Comparison of ENCODE assay signal across 11 cellular contexts in the genomic region with DNA sequence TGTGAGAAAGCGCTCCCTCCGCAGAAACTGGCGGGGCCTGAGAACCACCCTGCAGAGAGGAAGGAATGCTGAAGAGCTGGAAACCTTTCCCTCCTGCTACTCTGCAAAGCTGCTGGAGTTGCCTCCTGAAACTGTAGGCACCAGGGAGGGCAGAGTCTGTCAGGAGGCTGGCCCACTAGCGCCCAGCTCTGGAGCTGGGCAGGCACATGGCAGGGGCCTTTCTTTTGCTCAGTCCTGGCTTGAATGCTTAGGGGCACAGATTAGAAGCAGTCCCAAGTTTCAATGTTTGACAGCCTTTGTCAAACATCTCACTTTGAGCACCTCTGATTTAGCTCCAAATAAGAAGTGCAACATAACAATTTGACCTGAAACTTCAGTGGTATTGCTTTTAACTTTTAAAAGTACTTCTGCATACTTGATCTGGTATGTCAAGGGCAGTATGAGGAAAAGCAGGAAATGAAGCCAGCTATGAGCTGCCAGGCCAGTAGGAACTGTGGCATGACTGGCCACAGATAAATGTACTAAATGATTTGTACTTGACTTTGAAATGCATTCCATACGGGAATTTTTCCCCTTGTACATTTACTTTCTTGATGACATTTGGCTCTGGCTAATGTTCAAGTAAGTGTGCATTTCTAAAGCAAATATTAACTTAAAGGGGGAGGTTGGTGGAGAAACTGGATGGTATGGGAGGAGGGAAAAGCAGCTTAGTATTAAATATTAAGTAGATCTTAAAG. TPM values are rescaled to one million over a fixed set of nuclear protein-coding genes. Genes with fewer than 3 reads are reported as not detected.
A peak's percentile ranks its signal among the peaks of the same experiment; 100 is the strongest.
DNase-seq lines count a peak whose midpoint lies in the region; ATAC-seq, FAIRE-seq and TF ChIP-seq lines count a peak whose summit lies in the region.
"Had no signal": no experiment of that assay in that cellular context is flagged by ENCODE, and none has a peak within 500 bp of the region (broad histone marks: within the 10 kb centered on the region; RNA-seq: fewer than 3 reads in every experiment).

No MANE protein-coding gene starts in this region.

- no peaks in the 10 kb centered on the region for H3K36me3 ChIP-seq in SK-N-MC (ENCODE audit: insufficient read depth, low read length)
- H3K36me3 ChIP-seq in pancreas: peaks cover 0 to 12% (median 5%) of the 10 kb centered on the region in 3 donors
- H3K36me3 ChIP-seq in WERI-Rb-1: no peaks in the 10 kb centered on the region

- H3K9me3 Mint-ChIP-seq in activated CD4-positive, alpha-beta memory T cell treated with anti-CD3 and anti-CD28 coated beads, Interleukin-2, amount 10 ng/mL, durations not matched to agents 7 days and 5 days: no peaks in the 10 kb centered on the region
- H3K9me3 Mint-ChIP-seq: T-cell had no signal

- POLR2A ChIA-PET in activated CD4-positive, alpha-beta memory T cell treated with anti-CD3 and anti-CD28 coated beads, Interleukin-2, amount 10 ng/mL, durations not matched to agents 7 days and 5 days (lab: Charles Lee): no interaction called here

- H3K4me1 ChIP-seq in pancreas: peaks cover 38 to 58% (median 54%) of the 10 kb centered on the region in 3 donors

- peaks cover 34% of the 10 kb centered on the region for H3K27me3 Mint-ChIP-seq in activated CD4-positive, alpha-beta memory T cell treated with anti-CD3 and anti-CD28 coated beads, Interleukin-2, amount 10 ng/mL, durations not matched to agents 7 days and 5 days

- H3K4me1 Mint-ChIP-seq in activated CD4-positive, alpha-beta memory T cell treated with anti-CD3 and anti-CD28 coated beads, Interleukin-2, amount 10 ng/mL, durations not matched to agents 7 days and 5 days: peaks cover 3% of the 10 kb centered on the region
- H3K4me1 Mint-ChIP-seq: T-cell had no signal

- no peak overlapping the region for H3K4me3 Mint-ChIP-seq in activated CD4-positive, alpha-beta memory T cell treated with anti-CD3 and anti-CD28 coated beads, Interleukin-2, amount 10 ng/mL, durations not matched to agents 7 days and 5 days
- H3K4me3 Mint-ChIP-seq: T-cell had no signal

- H3K27ac Mint-ChIP-seq in activated CD4-positive, alpha-beta memory T cell treated with anti-CD3 and anti-CD28 coated beads, Interleukin-2, amount 10 ng/mL, durations not matched to agents 7 days and 5 days: no peak overlapping the region
- H3K27ac Mint-ChIP-seq: T-cell had no signal

- 12 to 35% methylated on average over 5 of the region's 5 CpGs for WGBS in pancreas, 2 donors

- 0 out of 2 replicates have a peak overlapping the region, but pooled peaks have one; percentile 50 for H3K27ac ChIP-seq in SK-N-MC
- H3K27ac ChIP-seq in pancreas: peak overlapping the region; percentile 39 to 92 (median 84)
- H3K27ac ChIP-seq in WERI-Rb-1: no peak overlapping the region

- no peak for FAIRE-seq in pancreas (lab: Jason Lieb, UNC)

- H3K27me3 ChIP-seq in pancreas: no peaks in the 10 kb centered on the region
- peaks cover 98% of the 10 kb centered on the region for H3K27me3 ChIP-seq in WERI-Rb-1 (ENCODE audit: insufficient read depth, low read depth, severe bottlenecking)

- no peak for TF ChIP-seq CTCF in fibroblast of pulmonary artery (IDR thresholded peaks at IDR 0.05; ENCODE audit: low read length, missing control alignments)
- TF ChIP-seq CTCF in pancreas (IDR thresholded peaks at IDR 0.05): no peak
- no peak for TF ChIP-seq CTCF in WERI-Rb-1 (IDR thresholded peaks at IDR 0.05; ENCODE audit: low read depth, low read length)

- DNase-seq in EH (ENCODE audit: low read depth) (peak; percentile 83), SK-N-MC (ENCODE audit: low read depth, low spot score) (no peak), fibroblast of pulmonary artery (ENCODE audit: low read depth) (peak; percentile 57), pancreas (peak in 1 of 6 donors; percentile 42), islet precursor cell (no peak), inferior parietal cortex (ENCODE audit: extremely low spot score) (no peak), WERI-Rb-1 (no peak)
- DNase-seq in activated CD4-positive, alpha-beta memory T cell treated with anti-CD3 and anti-CD28 coated beads, Interleukin-2, amount 10 ng/mL, durations not matched to agents 7 days and 5 days: no peak
- DNase-seq: KG1, T-cell had no signal

- CTCF ChIA-PET in activated CD4-positive, alpha-beta memory T cell treated with anti-CD3 and anti-CD28 coated beads, Interleukin-2, amount 10 ng/mL, durations not matched to agents 7 days and 5 days (lab: Charles Lee): no interaction called here

- intact Hi-C loops in pancreas (cut with DNase I): no loop called here

- H3K9ac ChIP-seq in SK-N-MC (ENCODE audit: insufficient read length): no peak overlapping the region

- H3K9me3 ChIP-seq in SK-N-MC (ENCODE audit: low read depth, low read length) (no peaks in the 10 kb centered on the region), pancreas (no peaks in the 10 kb centered on the region), WERI-Rb-1 (ENCODE audit: severe bottlenecking) (peaks cover 2% of the 10 kb centered on the region)

- H3K4me3 ChIP-seq in SK-N-MC: no peak overlapping the region
- no peak overlapping the region for H3K4me3 ChIP-seq in fibroblast of pulmonary artery (replicated peaks; ENCODE audit: low read depth, low read length)
- no peak overlapping the region for H3K4me3 ChIP-seq in pancreas
- H3K4me3 ChIP-seq in WERI-Rb-1 (ENCODE audit: low read depth, low read length): no peak overlapping the region

- ATAC-seq in pancreas: peak; percentile 55 to 75 (median 70)
- ATAC-seq: T-cell had no signal

- H3K36me3 Mint-ChIP-seq in activated CD4-positive, alpha-beta memory T cell treated with anti-CD3 and anti-CD28 coated beads, Interleukin-2, amount 10 ng/mL, durations not matched to agents 7 days and 5 days (ENCODE audit: low read depth): no peaks in the 10 kb centered on the region

RNA-seq across cellular contexts. Expression of a gene that starts 7.2 kb away (rescaled TPM):
- 10 to 100 TPM in 4 of 6 donors, 1 to 10 TPM in 2; 7.8 to 26.9 (median 10.1) TPM for total RNA-seq in pancreas
- 10 to 100 TPM in 1 of 2 donors, 1 to 10 TPM in 1; 9.4 to 11.7 TPM for polyA plus RNA-seq in pancreas
- total RNA-seq in activated CD4-positive, alpha-beta memory T cell treated with anti-CD3 and anti-CD28 coated beads, Interleukin-2, amount 10 ng/mL, durations not matched to agents 7 days and 5 days: under 1 TPM in 1 of 2 experiments, not detected in 1; 0.08 TPM

RNA-seq across cellular contexts. Expression of a gene that starts 25.7 kb away (rescaled TPM):
- total RNA-seq in pancreas: 1 to 10 TPM; 1.8 to 4.0 (median 2.3) TPM
- polyA plus RNA-seq in pancreas: 1 to 10 TPM; 1.1 to 2.4 TPM
- 1 to 10 TPM; 9.1 to 9.4 TPM for total RNA-seq in activated CD4-positive, alpha-beta memory T cell treated with anti-CD3 and anti-CD28 coated beads, Interleukin-2, amount 10 ng/mL, durations not matched to agents 7 days and 5 days

RNA-seq across cellular contexts. Expression of a gene that starts 27.8 kb away (rescaled TPM):
- total RNA-seq in pancreas: 10 to 100 TPM in 3 of 6 donors, 1 to 10 TPM in 3; 4.4 to 19.6 (median 9.9) TPM
- 10 to 100 TPM in 1 of 2 donors, 1 to 10 TPM in 1; 8.0 to 28.5 TPM for polyA plus RNA-seq in pancreas
- 1 to 10 TPM; 1.5 to 1.7 TPM for total RNA-seq in activated CD4-positive, alpha-beta memory T cell treated with anti-CD3 and anti-CD28 coated beads, Interleukin-2, amount 10 ng/mL, durations not matched to agents 7 days and 5 days

RNA-seq across cellular contexts. Expression of a gene that starts 55.1 kb away (rescaled TPM):
- total RNA-seq in pancreas: not detected
- polyA plus RNA-seq in pancreas: not detected
- not detected for total RNA-seq in activated CD4-positive, alpha-beta memory T cell treated with anti-CD3 and anti-CD28 coated beads, Interleukin-2, amount 10 ng/mL, durations not matched to agents 7 days and 5 days
- total RNA-seq: mesenteric fat pad, T-cell had no signal

Comparison
In these comparisons a context has a peak if more than half of its experiments do, and no peak if none do; other contexts are left out.
1. DNase-seq: peak in EH (single experiment) and fibroblast of pulmonary artery (single experiment); none in SK-N-MC (single experiment), activated CD4-positive, alpha-beta memory T cell treated with anti-CD3 and anti-CD28 coated beads, Interleukin-2, amount 10 ng/mL, durations not matched to agents 7 days and 5 days (single experiment), islet precursor cell (single experiment), inferior parietal cortex (single experiment) and WERI-Rb-1 (single experiment).
2. RNA of a gene that starts 7.2 kb away (total RNA-seq): 7.8 to 26.9 TPM in pancreas; 0.08 TPM in activated CD4-positive, alpha-beta memory T cell treated with anti-CD3 and anti-CD28 coated beads, Interleukin-2, amount 10 ng/mL, durations not matched to agents 7 days and 5 days; every median in the first group is over 4 times any median in the second.